1 cellular context compared by ENCODE assay signal in the genomic region with DNA sequence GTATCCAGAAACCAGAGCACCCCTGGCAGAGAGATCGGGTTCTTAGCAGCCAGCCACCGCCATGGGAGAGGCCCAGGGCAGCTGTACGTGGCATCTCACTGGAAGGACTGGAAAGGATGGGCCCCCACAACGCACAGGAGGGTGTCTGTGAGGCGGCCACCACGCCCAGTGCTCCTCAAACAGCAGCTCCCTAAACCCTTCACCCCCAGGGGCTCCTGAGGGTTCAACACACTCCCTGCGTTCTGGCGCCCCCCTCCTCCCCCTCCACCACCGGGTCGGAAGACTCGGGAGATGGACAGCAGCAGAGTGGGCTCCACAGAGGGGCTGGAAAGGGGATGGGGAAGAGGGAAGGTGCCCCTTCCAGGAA.
TF ChIP-seq lines count a peak whose summit lies in the region.

No MANE protein-coding gene starts in this region.

TF ChIP-seq in K562, 482 proteins besides CTCF, POLR2A, EP300 and RAD21:
- TF ChIP-seq RAD51 (IDR thresholded peaks at IDR 0.05; ENCODE audit: borderline replicate concordance, low read depth) = no peak
- TF ChIP-seq RBM22 (IDR thresholded peaks at IDR 0.05; ENCODE audit: low read depth, low read length, poor library complexity, severe bottlenecking) = no peak
- TF ChIP-seq ZNF75A (CRISPR knock-in tag; IDR thresholded peaks at IDR 0.05) = no peak
- TF ChIP-seq ZKSCAN8 (CRISPR knock-in tag; IDR thresholded peaks at IDR 0.05) = no peak
- TF ChIP-seq MAFF (IDR thresholded peaks at IDR 0.05; ENCODE audit: low read length) = no peak
- TF ChIP-seq TEAD4 (IDR thresholded peaks at IDR 0.05; ENCODE audit: low read length) = no peak
- no peak for TF ChIP-seq TEAD4 (CRISPR knock-in tag; IDR thresholded peaks at IDR 0.05; ENCODE audit: borderline replicate concordance)
- no peak for TF ChIP-seq IRF2 (CRISPR knock-in tag; IDR thresholded peaks at IDR 0.05)
- 0 out of 4 replicates have a peak, but pooled peaks of 1 of the 2 experiments have one; percentile 24 for TF ChIP-seq TEAD1 (CRISPR knock-in tag; IDR thresholded peaks at IDR 0.05)
- TF ChIP-seq, protein P1, sequence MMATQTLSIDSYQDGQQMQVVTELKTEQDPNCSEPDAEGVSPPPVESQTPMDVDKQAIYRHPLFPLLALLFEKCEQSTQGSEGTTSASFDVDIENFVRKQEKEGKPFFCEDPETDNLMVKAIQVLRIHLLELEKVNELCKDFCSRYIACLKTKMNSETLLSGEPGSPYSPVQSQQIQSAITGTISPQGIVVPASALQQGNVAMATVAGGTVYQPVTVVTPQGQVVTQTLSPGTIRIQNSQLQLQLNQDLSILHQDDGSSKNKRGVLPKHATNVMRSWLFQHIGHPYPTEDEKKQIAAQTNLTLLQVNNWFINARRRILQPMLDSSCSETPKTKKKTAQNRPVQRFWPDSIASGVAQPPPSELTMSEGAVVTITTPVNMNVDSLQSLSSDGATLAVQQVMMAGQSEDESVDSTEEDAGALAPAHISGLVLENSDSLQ (IDR thresholded peaks at IDR 0.05) = no peak
- no peak for TF ChIP-seq ZNF12 (CRISPR knock-in tag; IDR thresholded peaks at IDR 0.05)
- peak; percentile 1 for TF ChIP-seq RBBP5 (IDR thresholded peaks at IDR 0.05; ENCODE audit: borderline replicate concordance, insufficient read depth, low read length, poor library complexity, severe bottlenecking)
TF ChIP-seq in K562: peak in this region for 2.
